Comparison of ENCODE assay signal across 8 cellular contexts in genomic region chr15:37100109-37100873, GRCh38. TPM values are rescaled to one million over a fixed set of nuclear protein-coding genes. Genes with fewer than 3 reads are reported as not detected.
DNase-seq lines count a peak whose midpoint lies in the region; ATAC-seq and TF ChIP-seq lines count a peak whose summit lies in the region.

MEIS2 (minus strand) TSS chr15:37100549; CDS start chr15:37099466, 1,083 bp downstream.

- H3K4me3 Mint-ChIP-seq in T-helper 2 cell treated with Interferon-gamma antibody and Interleukin-4, amounts not matched to agents 5 μg/mL and 100 μg/mL, for 36 hours, result peak within 1 kb of the TSS; percentile 92

- H3K36me3 Mint-ChIP-seq in T-helper 2 cell treated with Interferon-gamma antibody and Interleukin-4, amounts not matched to agents 5 μg/mL and 100 μg/mL, for 36 hours (ENCODE audit: low read depth), result peaks cover 14% of the 10 kb centered on the region

- no peak for DNase-seq in activated CD4-positive, CD25-positive, alpha-beta regulatory T cell (lab: John Stamatoyannopoulos, UW)
- DNase-seq in NCI-H2029 treated with DMSO at 0.1 percent for 48 hours (lab: John Stamatoyannopoulos, UW), result peak; percentile 5
- DNase-seq in T-helper 2 cell treated with Interferon-gamma antibody and Interleukin-4, amounts not matched to agents 5 μg/mL and 100 μg/mL, for 36 hours (ENCODE audit: low spot score), result peak; percentile 42
- DNase-seq in dedifferentiated amniotic fluid mesenchymal stem cell (ENCODE audit: extremely low spot score), result peak; percentile 91
- DNase-seq in spleen, result peak; percentile 89

- ATAC-seq in activated CD4-positive, CD25-positive, alpha-beta regulatory T cell treated with anti-CD3 and anti-CD28 coated beads, Interleukin-2, amount 50 U/mL, for 24 hours, result peak; percentile 33 to 43
- ATAC-seq in HG02870 (IDR thresholded peaks at IDR 0.05; ENCODE audit: unreplicated experiment), result peak; percentile 41

- peaks cover 7% of the 10 kb centered on the region for H3K9me3 Mint-ChIP-seq in T-helper 2 cell treated with Interferon-gamma antibody and Interleukin-4, amounts not matched to agents 5 μg/mL and 100 μg/mL, for 36 hours

- TF ChIP-seq POLR2A in spleen (IDR thresholded peaks at IDR 0.05), result peak in 1 of 3 donors; percentile 39

- peak within 1 kb of the TSS; percentile 81 for H3K27ac Mint-ChIP-seq in T-helper 2 cell treated with Interferon-gamma antibody and Interleukin-4, amounts not matched to agents 5 μg/mL and 100 μg/mL, for 36 hours

- TF ChIP-seq CTCF in spleen (IDR thresholded peaks at IDR 0.05 in 8 of 11, conservative IDR thresholded peaks at IDR 0.05 in 3 of 11), result no peak

- WGBS in spleen, 5 donors, result 0 to 2% (median 1%) methylated on average over 51 to 63 of the region's 63 CpGs

- H3K27me3 Mint-ChIP-seq in T-helper 2 cell treated with Interferon-gamma antibody and Interleukin-4, amounts not matched to agents 5 μg/mL and 100 μg/mL, for 36 hours (ENCODE audit: low read depth), result peaks cover 91% of the 10 kb centered on the region

- H3K9me3 ChIP-seq in spleen, result no peaks in the 10 kb centered on the region

- intact Hi-C loops in spleen (cut with DNase I; ENCODE audit: low total_unique reads), result loop anchor here (10.0 kb wide), 1 partner anchor 215 kb away; no protein-coding TSS in a partner anchor

- H3K4me1 Mint-ChIP-seq in T-helper 2 cell treated with Interferon-gamma antibody and Interleukin-4, amounts not matched to agents 5 μg/mL and 100 μg/mL, for 36 hours (ENCODE audit: low read depth), result peaks cover 23% of the 10 kb centered on the region

- peak within 1 kb of the TSS; percentile 56 to 81 (median 66) for H3K4me3 ChIP-seq in spleen

- no peaks in the 10 kb centered on the region for H3K36me3 ChIP-seq in spleen

- peaks cover 5% of the 10 kb centered on the region for H3K27me3 ChIP-seq in layer of hippocampus (ENCODE audit: control insufficient read depth, insufficient read depth, low read length)
- peaks cover 0 to 100% (median 25%) of the 10 kb centered on the region in 7 donors for H3K27me3 ChIP-seq in spleen (replicated peaks in 1 of 7)

- H3K27ac ChIP-seq in layer of hippocampus (ENCODE audit: low read depth, low read length) (peak within 1 kb of the TSS; percentile 92), spleen (peak within 1 kb of the TSS; percentile 77 to 94 (median 90))

- peaks cover 3 to 76% (median 26%) of the 10 kb centered on the region in 6 donors for H3K4me1 ChIP-seq in spleen

RNA-seq across cellular contexts. Expression of gene MEIS2, which starts in this region (rescaled TPM):
- total RNA-seq in spleen, result 10 to 100 TPM; 18.2 to 57.2 (median 27.7) TPM
- 1 to 10 TPM; 2.6 to 7.8 (median 3.6) TPM for polyA plus RNA-seq in spleen

Comparison
In these comparisons a context has a peak if more than half of its experiments do, and no peak if none do; other contexts are left out.
1. DNase-seq: peak in NCI-H2029 treated with DMSO at 0.1 percent for 48 hours (single experiment), T-helper 2 cell treated with Interferon-gamma antibody and Interleukin-4, amounts not matched to agents 5 μg/mL and 100 μg/mL, for 36 hours (single experiment), dedifferentiated amniotic fluid mesenchymal stem cell (single experiment) and spleen (single experiment); none in activated CD4-positive, CD25-positive, alpha-beta regulatory T cell (0 of 4).